Comparison of ENCODE assay signal across 29 cellular contexts in genomic region chr15:61853195-61853594, GRCh38.
"Had no signal": no experiment of that assay in that cellular context is flagged by ENCODE, and none has a peak within 500 bp of the region (broad histone marks: within the 10 kb centered on the region; RNA-seq: fewer than 3 reads in every experiment).

No MANE protein-coding gene starts in this region.

- H3K27me3 ChIP-seq: brain microvascular endothelial cell, dorsolateral prefrontal cortex had no signal

- H3K4me3 Mint-ChIP-seq: activated CD8-positive, alpha-beta T cell treated with anti-CD3 and anti-CD28 coated beads for 36 hours; activated naive CD8-positive, alpha-beta T cell; activated T-cell treated with anti-CD3 and anti-CD28 coated beads, Interleukin-2, amount 50 U/mL, for 4 hours; activated T-helper 17 cell treated with anti-CD3 and anti-CD28 coated beads, Interleukin-2, amount 50 U/mL, for 72 hours; central memory CD8-positive, alpha-beta T cell; dendritic cell treated with granulocyte-macrophage colony-stimulating factor and Interleukin-4, amounts not matched to agents 40 ng/mL and 50 ng/mL, for 4 days; endodermal cell; WTC11 had no signal

- H3K27ac ChIP-seq: brain microvascular endothelial cell, coronary artery, dorsolateral prefrontal cortex, VCaP had no signal

- H3K4me3 ChIP-seq: coronary artery, dorsolateral prefrontal cortex had no signal

- H3K27ac Mint-ChIP-seq: activated CD8-positive, alpha-beta T cell treated with anti-CD3 and anti-CD28 coated beads for 36 hours; activated naive CD8-positive, alpha-beta T cell; activated T-helper 17 cell treated with anti-CD3 and anti-CD28 coated beads, Interleukin-2, amount 50 U/mL, for 72 hours; dendritic cell treated with granulocyte-macrophage colony-stimulating factor and Interleukin-4, amounts not matched to agents 40 ng/mL and 50 ng/mL, for 4 days; endodermal cell; WTC11 had no signal

- H3K36me3 ChIP-seq: brain microvascular endothelial cell had no signal

- H3K9me3 Mint-ChIP-seq: activated CD8-positive, alpha-beta T cell treated with anti-CD3 and anti-CD28 coated beads for 36 hours; activated T-cell treated with anti-CD3 and anti-CD28 coated beads, Interleukin-2, amount 50 U/mL, for 4 hours; activated T-helper 17 cell treated with anti-CD3 and anti-CD28 coated beads, Interleukin-2, amount 50 U/mL, for 72 hours; central memory CD8-positive, alpha-beta T cell; dendritic cell treated with granulocyte-macrophage colony-stimulating factor and Interleukin-4, amounts not matched to agents 40 ng/mL and 50 ng/mL, for 4 days; endodermal cell; WTC11 had no signal

- DNase-seq: activated CD4-positive, alpha-beta T cell treated with anti-CD3 and anti-CD28 coated beads for 48 hours; activated CD4-positive, alpha-beta T cell treated with anti-CD3 and anti-CD28 coated beads, Interleukin-2, amount 50 U/mL, for 1 hour; activated CD4-positive, alpha-beta T cell treated with anti-CD3 and anti-CD28 coated beads, Interleukin-2, amount 50 U/mL, for 48 hours; activated CD8-positive, alpha-beta memory T cell treated with anti-CD3 and anti-CD28 coated beads for 24 hours; activated CD8-positive, alpha-beta T cell treated with anti-CD3 and anti-CD28 coated beads for 36 hours; activated effector memory CD4-positive, alpha-beta T cell treated with Interleukin-2 at 50 U/mL for 16 hours; activated gamma-delta T cell treated with Interleukin-2 at 50 U/mL for 16 hours; activated naive CD4-positive, alpha-beta T cell treated with anti-CD3 and anti-CD28 coated beads, Interleukin-2, amount 50 U/mL, for 16 hours; activated naive CD4-positive, alpha-beta T cell treated with Interleukin-2 at 50 U/mL for 16 hours; activated T-cell treated with anti-CD3 and anti-CD28 coated beads, Interleukin-2, amount 50 U/mL, for 4 hours; amniotic stem cell; anterior cingulate cortex; brain microvascular endothelial cell; dorsolateral prefrontal cortex; effector memory CD4-positive, alpha-beta T cell; endodermal cell; foreskin fibroblast; head of caudate nucleus; T-helper 2 cell had no signal

- FAIRE-seq: astrocyte, bronchial epithelial cell had no signal

- H3K4me1 Mint-ChIP-seq: activated T-helper 17 cell treated with anti-CD3 and anti-CD28 coated beads, Interleukin-2, amount 50 U/mL, for 72 hours; central memory CD8-positive, alpha-beta T cell; endodermal cell; WTC11 had no signal

- H3K27me3 Mint-ChIP-seq: activated CD8-positive, alpha-beta T cell treated with anti-CD3 and anti-CD28 coated beads for 36 hours; activated naive CD8-positive, alpha-beta T cell; activated T-helper 17 cell treated with anti-CD3 and anti-CD28 coated beads, Interleukin-2, amount 50 U/mL, for 72 hours; central memory CD8-positive, alpha-beta T cell; dendritic cell treated with granulocyte-macrophage colony-stimulating factor and Interleukin-4, amounts not matched to agents 40 ng/mL and 50 ng/mL, for 4 days had no signal

- ATAC-seq: activated CD8-positive, alpha-beta T cell treated with anti-CD3 and anti-CD28 coated beads for 36 hours; activated T-cell treated with anti-CD3 and anti-CD28 coated beads, Interleukin-2, amount 50 U/mL, for 4 hours; activated T-helper 17 cell treated with anti-CD3 and anti-CD28 coated beads, Interleukin-2, amount 50 U/mL, for 72 hours; esophagus mucosa; WTC11 had no signal

- H3K36me3 Mint-ChIP-seq: WTC11 had no signal
